ENCODE assay signal across 8 cellular contexts in the genomic region with DNA sequence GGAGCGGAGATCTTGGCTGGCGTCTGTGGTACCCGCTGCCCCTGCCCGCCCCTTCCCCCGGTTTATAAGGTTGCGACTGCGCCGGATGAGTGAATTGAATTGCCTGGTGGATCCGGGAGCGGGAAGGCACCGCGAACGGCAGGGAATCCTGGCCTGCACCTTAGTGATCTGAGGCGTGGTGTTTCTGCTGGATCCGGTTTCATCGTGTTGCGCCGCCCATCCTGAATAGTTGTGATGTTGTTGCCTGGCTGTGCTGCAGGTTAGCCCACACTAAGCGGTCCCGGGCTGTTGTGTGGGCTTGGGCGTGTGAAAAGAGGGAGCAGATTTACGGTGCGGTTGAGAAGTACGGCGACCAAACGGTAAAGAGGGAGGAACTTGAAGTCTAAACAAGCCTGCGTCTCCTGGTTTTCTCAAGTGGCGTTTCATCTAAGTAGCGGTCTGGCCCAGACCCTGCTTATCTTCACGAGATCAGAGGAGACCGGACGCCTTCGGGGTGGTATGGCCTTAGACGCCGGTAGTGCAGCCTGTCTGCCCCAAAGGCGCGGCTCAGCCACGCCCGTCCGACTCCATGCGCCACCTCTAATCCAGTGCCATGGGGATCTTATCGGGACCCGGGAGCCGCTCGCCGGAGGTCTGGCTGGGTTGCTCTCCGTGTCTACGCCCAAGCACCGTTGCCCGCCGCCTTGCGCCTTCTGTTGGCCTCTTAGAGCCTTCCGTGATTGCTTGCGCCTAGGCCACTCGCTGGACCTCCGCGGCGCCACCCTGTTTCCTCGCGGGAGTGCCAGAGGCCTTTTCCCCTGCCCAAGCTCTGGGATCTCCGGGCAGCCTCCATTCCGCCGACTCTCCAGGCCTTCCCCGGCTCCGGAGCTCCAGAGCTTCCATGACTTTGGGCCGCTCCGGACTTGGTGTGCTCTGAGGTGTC.
DNase-seq lines count a peak whose midpoint lies in the region; ATAC-seq and TF ChIP-seq lines count a peak whose summit lies in the region.

No MANE protein-coding gene starts in this region.

- ATAC-seq in body of pancreas (peak; percentile 75), GM18511 (IDR thresholded peaks at IDR 0.05; ENCODE audit: unreplicated experiment) (no peak), GM21367 (IDR thresholded peaks at IDR 0.05; ENCODE audit: unreplicated experiment) (no peak)

- no peak for TF ChIP-seq CTCF in body of pancreas (IDR thresholded peaks at IDR 0.05)

- H3K27ac ChIP-seq in HUES6 (ENCODE audit: low read depth, low read length), result no peak overlapping the region
- H3K27ac ChIP-seq in body of pancreas, result no peak overlapping the region

- no peaks in the 10 kb centered on the region for H3K9me3 ChIP-seq in HUES6 (ENCODE audit: control insufficient read depth, insufficient read depth, low read depth, low read length)
- no peaks in the 10 kb centered on the region for H3K9me3 ChIP-seq in body of pancreas

- peak; percentile 96 for DNase-seq in DMS 273 (lab: John Stamatoyannopoulos, UW; ENCODE audit: unreplicated experiment)
- peak; percentile 36 to 61 (median 50) for DNase-seq in body of pancreas
- DNase-seq in islet precursor cell, result peak; percentile 95
- DNase-seq in stimulated activated CD4-positive, alpha-beta T cell treated with anti-CD3 and anti-CD28 coated beads, Interleukin-4, amount 100 ng/mL, for 1 hour, result peak; percentile 17

- no peaks in the 10 kb centered on the region for H3K4me1 ChIP-seq in HUES6 (ENCODE audit: control insufficient read depth, insufficient read depth, low read length)
- H3K4me1 ChIP-seq in body of pancreas, result peaks cover 19% of the 10 kb centered on the region

- intact Hi-C loops in body of pancreas (cut with DNase I), result no loop called here

- TF ChIP-seq POLR2A in body of pancreas (IDR thresholded peaks at IDR 0.05), result no peak

- H3K9ac ChIP-seq in HUES6 (ENCODE audit: low read length), result peak overlapping the region; percentile 54

- H3K27me3 ChIP-seq in HUES6 (ENCODE audit: control insufficient read depth, insufficient read depth, low read length), result peaks cover 57% of the 10 kb centered on the region
- H3K27me3 ChIP-seq in body of pancreas, result peaks cover 0 to 27% of the 10 kb centered on the region in 2 donors

- WGBS in body of pancreas, 2 donors, result 2 to 8% methylated on average over 15 to 67 of the region's 67 CpGs

- peak overlapping the region; percentile 81 for H3K4me3 ChIP-seq in HUES6 (ENCODE audit: low read depth, low read length)
- no peak overlapping the region for H3K4me3 ChIP-seq in body of pancreas

- no peaks in the 10 kb centered on the region for H3K36me3 ChIP-seq in HUES6 (ENCODE audit: control insufficient read depth, insufficient read depth, low read length)
- no peaks in the 10 kb centered on the region for H3K36me3 ChIP-seq in body of pancreas (replicated peaks in 1 of 2; ENCODE audit: insufficient read depth in 1 of 2, low read depth in 2 of 2)

TF ChIP-seq in PFSK-1, 5 proteins besides CTCF, POLR2A, EP300 and RAD21:
- TF ChIP-seq POLR2AphosphoS5 (IDR thresholded peaks at IDR 0.05; ENCODE audit: low read depth, low read length) (no peak), FOXP2 (optimal IDR thresholded peaks at IDR 0.05; ENCODE audit: borderline replicate concordance, extremely low read depth, extremely low read length, insufficient read depth) (peak; percentile 68)
- TF ChIP-seq, protein P1, sequence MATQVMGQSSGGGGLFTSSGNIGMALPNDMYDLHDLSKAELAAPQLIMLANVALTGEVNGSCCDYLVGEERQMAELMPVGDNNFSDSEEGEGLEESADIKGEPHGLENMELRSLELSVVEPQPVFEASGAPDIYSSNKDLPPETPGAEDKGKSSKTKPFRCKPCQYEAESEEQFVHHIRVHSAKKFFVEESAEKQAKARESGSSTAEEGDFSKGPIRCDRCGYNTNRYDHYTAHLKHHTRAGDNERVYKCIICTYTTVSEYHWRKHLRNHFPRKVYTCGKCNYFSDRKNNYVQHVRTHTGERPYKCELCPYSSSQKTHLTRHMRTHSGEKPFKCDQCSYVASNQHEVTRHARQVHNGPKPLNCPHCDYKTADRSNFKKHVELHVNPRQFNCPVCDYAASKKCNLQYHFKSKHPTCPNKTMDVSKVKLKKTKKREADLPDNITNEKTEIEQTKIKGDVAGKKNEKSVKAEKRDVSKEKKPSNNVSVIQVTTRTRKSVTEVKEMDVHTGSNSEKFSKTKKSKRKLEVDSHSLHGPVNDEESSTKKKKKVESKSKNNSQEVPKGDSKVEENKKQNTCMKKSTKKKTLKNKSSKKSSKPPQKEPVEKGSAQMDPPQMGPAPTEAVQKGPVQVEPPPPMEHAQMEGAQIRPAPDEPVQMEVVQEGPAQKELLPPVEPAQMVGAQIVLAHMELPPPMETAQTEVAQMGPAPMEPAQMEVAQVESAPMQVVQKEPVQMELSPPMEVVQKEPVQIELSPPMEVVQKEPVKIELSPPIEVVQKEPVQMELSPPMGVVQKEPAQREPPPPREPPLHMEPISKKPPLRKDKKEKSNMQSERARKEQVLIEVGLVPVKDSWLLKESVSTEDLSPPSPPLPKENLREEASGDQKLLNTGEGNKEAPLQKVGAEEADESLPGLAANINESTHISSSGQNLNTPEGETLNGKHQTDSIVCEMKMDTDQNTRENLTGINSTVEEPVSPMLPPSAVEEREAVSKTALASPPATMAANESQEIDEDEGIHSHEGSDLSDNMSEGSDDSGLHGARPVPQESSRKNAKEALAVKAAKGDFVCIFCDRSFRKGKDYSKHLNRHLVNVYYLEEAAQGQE (IDR thresholded peaks at IDR 0.05; ENCODE audit: insufficient read depth in 1 of 2, low read depth in 2 of 2, low read length in 2 of 2), result no peak

Comparison
In these comparisons a context has a peak if more than half of its experiments do, and no peak if none do; other contexts are left out.
1. DNase-seq: peak in every context shown above with its lines; median percentile 96 in DMS 273; 95 in islet precursor cell; 50 in body of pancreas; 17 in stimulated activated CD4-positive, alpha-beta T cell treated with anti-CD3 and anti-CD28 coated beads, Interleukin-4, amount 100 ng/mL, for 1 hour.